19 cellular contexts compared by ENCODE assay signal in the genomic region with DNA sequence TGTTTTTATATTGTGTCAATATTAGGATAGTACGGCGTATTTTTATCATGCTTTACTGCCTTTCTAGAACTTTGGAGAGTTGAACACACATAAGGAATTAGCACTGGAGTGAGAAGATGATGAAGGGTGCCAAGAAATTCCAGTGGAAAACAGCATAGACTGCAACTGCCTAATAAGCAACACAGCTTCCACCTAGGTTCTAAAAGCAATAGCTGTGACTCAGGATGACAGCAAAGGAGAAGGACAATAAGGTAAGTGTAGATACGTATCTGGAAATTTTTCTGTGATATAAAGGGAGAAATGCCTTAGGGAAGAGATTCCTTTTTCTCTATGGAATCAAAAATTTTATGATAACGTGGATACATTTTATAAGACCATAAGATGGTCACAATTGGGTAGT. TPM values are rescaled to one million over a fixed set of nuclear protein-coding genes. Genes with fewer than 3 reads are reported as not detected.
"Had no signal": no experiment of that assay in that cellular context is flagged by ENCODE, and none has a peak within 500 bp of the region (broad histone marks: within the 10 kb centered on the region; RNA-seq: fewer than 3 reads in every experiment).

No MANE protein-coding gene starts in this region.

- H3K4me2 ChIP-seq: SK-N-SH had no signal

- H3K27ac ChIP-seq: RWPE1 had no signal

- H3K9me3 ChIP-seq: SK-N-SH had no signal

- ATAC-seq: Panc1 had no signal

- FAIRE-seq: HTR-8/SVneo had no signal

- H3K9ac ChIP-seq: SK-N-SH had no signal

- DNase-seq: KBM-7, MM.1S, NCI-H1092 treated with DMSO at 0.1 percent for 48 hours, NCI-H1436, NCI-H187, NCI-H2029 treated with DMSO at 0.1 percent for 48 hours, NCI-H2171 treated with DMSO at 0.1 percent for 48 hours, NCI-H345, NCI-H446 treated with DMSO at 0.1 percent for 48 hours, NCI-H524, NCI-H526 treated with DMSO at 0.1 percent for 48 hours, NCI-H774, SHP77, SK-N-SH, SW 1271 had no signal

RNA-seq across cellular contexts. Expression of gene PTPRD, which starts 7.4 kb away (rescaled TPM):
- total RNA-seq: M059J had no signal
